Comparison of ENCODE assay signal across 1 cellular context in the genomic region with DNA sequence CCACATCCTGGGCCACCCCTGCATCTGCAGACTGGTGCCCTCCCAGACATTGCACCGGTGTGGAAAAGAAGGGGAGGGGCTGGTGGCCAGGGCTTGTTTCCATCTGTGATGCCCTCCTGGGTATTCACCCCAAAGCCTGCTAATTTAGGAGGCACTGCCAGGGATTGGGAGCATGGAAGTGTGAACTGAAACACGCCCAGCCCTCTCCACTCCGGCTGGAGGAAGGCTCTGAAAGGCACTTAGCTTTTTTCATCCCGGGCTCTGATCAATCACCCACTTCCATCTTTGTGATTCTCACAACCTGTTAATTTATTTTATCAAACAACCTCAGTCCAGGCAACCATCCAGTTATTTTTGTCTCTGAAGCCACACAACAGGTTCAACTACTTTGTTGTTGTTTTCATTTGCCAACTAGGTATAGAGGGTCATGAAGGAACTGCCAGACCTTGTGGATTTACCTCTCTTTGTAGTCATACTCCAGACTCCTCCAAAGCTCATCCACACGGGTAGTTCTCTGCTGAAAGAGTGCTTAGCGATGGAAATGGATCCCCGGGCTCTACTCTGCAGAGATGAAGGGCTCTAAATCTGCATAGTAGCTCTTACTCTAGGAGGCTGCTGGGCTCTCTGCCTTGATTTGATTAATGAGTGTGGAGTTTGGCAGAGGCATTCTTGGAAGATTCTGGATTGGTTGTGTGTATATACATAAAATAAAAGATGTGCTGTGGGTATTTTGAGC.
TF ChIP-seq lines count a peak whose summit lies in the region.

No MANE protein-coding gene starts in this region.

TF ChIP-seq in GM23338, 12 proteins besides CTCF, POLR2A, EP300 and RAD21:
- TF ChIP-seq, protein P1, sequence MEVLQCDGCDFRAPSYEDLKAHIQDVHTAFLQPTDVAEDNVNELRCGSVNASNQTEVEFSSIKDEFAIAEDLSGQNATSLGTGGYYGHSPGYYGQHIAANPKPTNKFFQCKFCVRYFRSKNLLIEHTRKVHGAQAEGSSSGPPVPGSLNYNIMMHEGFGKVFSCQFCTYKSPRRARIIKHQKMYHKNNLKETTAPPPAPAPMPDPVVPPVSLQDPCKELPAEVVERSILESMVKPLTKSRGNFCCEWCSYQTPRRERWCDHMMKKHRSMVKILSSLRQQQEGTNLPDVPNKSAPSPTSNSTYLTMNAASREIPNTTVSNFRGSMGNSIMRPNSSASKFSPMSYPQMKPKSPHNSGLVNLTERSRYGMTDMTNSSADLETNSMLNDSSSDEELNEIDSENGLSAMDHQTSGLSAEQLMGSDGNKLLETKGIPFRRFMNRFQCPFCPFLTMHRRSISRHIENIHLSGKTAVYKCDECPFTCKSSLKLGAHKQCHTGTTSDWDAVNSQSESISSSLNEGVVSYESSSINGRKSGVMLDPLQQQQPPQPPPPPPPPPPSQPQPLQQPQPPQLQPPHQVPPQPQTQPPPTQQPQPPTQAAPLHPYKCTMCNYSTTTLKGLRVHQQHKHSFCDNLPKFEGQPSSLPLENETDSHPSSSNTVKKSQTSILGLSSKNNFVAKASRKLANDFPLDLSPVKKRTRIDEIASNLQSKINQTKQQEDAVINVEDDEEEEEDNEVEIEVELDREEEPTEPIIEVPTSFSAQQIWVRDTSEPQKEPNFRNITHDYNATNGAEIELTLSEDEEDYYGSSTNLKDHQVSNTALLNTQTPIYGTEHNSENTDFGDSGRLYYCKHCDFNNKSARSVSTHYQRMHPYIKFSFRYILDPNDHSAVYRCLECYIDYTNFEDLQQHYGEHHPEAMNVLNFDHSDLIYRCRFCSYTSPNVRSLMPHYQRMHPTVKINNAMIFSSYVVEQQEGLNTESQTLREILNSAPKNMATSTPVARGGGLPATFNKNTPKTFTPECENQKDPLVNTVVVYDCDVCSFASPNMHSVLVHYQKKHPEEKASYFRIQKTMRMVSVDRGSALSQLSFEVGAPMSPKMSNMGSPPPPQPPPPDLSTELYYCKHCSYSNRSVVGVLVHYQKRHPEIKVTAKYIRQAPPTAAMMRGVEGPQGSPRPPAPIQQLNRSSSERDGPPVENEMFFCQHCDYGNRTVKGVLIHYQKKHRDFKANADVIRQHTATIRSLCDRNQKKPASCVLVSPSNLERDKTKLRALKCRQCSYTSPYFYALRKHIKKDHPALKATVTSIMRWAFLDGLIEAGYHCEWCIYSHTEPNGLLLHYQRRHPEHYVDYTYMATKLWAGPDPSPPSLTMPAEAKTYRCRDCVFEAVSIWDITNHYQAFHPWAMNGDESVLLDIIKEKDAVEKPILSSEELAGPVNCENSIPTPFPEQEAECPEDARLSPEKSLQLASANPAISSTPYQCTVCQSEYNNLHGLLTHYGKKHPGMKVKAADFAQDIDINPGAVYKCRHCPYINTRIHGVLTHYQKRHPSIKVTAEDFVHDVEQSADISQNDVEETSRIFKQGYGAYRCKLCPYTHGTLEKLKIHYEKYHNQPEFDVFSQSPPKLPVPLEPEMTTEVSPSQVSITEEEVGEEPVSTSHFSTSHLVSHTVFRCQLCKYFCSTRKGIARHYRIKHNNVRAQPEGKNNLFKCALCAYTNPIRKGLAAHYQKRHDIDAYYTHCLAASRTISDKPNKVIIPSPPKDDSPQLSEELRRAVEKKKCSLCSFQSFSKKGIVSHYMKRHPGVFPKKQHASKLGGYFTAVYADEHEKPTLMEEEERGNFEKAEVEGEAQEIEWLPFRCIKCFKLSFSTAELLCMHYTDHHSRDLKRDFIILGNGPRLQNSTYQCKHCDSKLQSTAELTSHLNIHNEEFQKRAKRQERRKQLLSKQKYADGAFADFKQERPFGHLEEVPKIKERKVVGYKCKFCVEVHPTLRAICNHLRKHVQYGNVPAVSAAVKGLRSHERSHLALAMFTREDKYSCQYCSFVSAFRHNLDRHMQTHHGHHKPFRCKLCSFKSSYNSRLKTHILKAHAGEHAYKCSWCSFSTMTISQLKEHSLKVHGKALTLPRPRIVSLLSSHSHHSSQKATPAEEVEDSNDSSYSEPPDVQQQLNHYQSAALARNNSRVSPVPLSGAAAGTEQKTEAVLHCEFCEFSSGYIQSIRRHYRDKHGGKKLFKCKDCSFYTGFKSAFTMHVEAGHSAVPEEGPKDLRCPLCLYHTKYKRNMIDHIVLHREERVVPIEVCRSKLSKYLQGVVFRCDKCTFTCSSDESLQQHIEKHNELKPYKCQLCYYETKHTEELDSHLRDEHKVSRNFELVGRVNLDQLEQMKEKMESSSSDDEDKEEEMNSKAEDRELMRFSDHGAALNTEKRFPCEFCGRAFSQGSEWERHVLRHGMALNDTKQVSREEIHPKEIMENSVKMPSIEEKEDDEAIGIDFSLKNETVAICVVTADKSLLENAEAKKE (CRISPR knock-in tag; IDR thresholded peaks at IDR 0.05) = no peak
TF ChIP-seq in GM23338: peak in this region for 0.
